19 cellular contexts compared by ENCODE assay signal in genomic region chr17:64994281-64994680, GRCh38.
DNase-seq lines count a peak whose midpoint lies in the region; ATAC-seq and TF ChIP-seq lines count a peak whose summit lies in the region.
"Had no signal": no experiment of that assay in that cellular context is flagged by ENCODE, and none has a peak within 500 bp of the region (broad histone marks: within the 10 kb centered on the region; RNA-seq: fewer than 3 reads in every experiment).

No MANE protein-coding gene starts in this region.

- peak; percentile 26 for ATAC-seq in esophagus mucosa
- no peak for ATAC-seq in gastrocnemius medialis
- ATAC-seq in activated CD4-positive, alpha-beta T cell treated with anti-CD3 and anti-CD28 coated beads for 36 hours: no peak
- ATAC-seq: GM12878 had no signal

- CTCF ChIA-PET in OCI-LY7 (lab: Charles Lee; ENCODE audit: unreplicated experiment): no interaction called here
- CTCF ChIA-PET in activated CD4-positive, alpha-beta T cell treated with anti-CD3 and anti-CD28 coated beads for 36 hours (lab: Charles Lee): no interaction called here
- CTCF ChIA-PET in activated CD4-positive, alpha-beta T cell treated with anti-CD3 and anti-CD28 coated beads, Interleukin-2, amount 10 ng/mL, durations not matched to agents 7 days and 5 days (lab: Charles Lee): no interaction called here

- H3K27ac ChIP-seq in BLaER1 (no peak overlapping the region), OCI-LY7 (ENCODE audit: low read depth, low read length, poor library complexity, severe bottlenecking) (peak overlapping the region; percentile 26), gastrocnemius medialis (peak overlapping the region; percentile 80 to 98 (median 84))
- H3K27ac ChIP-seq: SJSA1 had no signal

- no peak overlapping the region for H3K9ac ChIP-seq in BLaER1

- H3K36me3 ChIP-seq in BLaER1: no peaks in the 10 kb centered on the region
- no peaks in the 10 kb centered on the region for H3K36me3 ChIP-seq in OCI-LY7 (ENCODE audit: insufficient read depth, low read length)
- H3K36me3 ChIP-seq in gastrocnemius medialis: no peaks in the 10 kb centered on the region
- H3K36me3 ChIP-seq: BE2C, SJSA1 had no signal

- H3K4me2 ChIP-seq in BLaER1: peak overlapping the region; percentile 2; the same call in 1 of the 2 replicates
- peak overlapping the region; percentile 34 for H3K4me2 ChIP-seq in OCI-LY7 (ENCODE audit: low read length)

- no peaks in the 10 kb centered on the region for H3K27me3 ChIP-seq in BLaER1
- no peaks in the 10 kb centered on the region for H3K27me3 ChIP-seq in gastrocnemius medialis
- H3K27me3 ChIP-seq: BE2C, SJSA1 had no signal

- H3K36me3 Mint-ChIP-seq in activated CD4-positive, alpha-beta T cell treated with anti-CD3 and anti-CD28 coated beads for 36 hours (ENCODE audit: low read depth): no peaks in the 10 kb centered on the region
- H3K36me3 Mint-ChIP-seq in activated CD4-positive, alpha-beta T cell treated with anti-CD3 and anti-CD28 coated beads, Interleukin-2, amount 10 ng/mL, durations not matched to agents 7 days and 5 days (ENCODE audit: low read depth): no peaks in the 10 kb centered on the region

- no peaks in the 10 kb centered on the region for H3K79me2 ChIP-seq in OCI-LY7 (ENCODE audit: insufficient read depth, low read depth, low read length)

- peaks cover 16% of the 10 kb centered on the region for H3K4me1 Mint-ChIP-seq in activated CD4-positive, alpha-beta T cell treated with anti-CD3 and anti-CD28 coated beads for 36 hours
- peaks cover 2% of the 10 kb centered on the region for H3K4me1 Mint-ChIP-seq in activated CD4-positive, alpha-beta T cell treated with anti-CD3 and anti-CD28 coated beads, Interleukin-2, amount 10 ng/mL, durations not matched to agents 7 days and 5 days

- peak overlapping the region; percentile 30; the same call in 1 of the 2 replicates for H2AFZ ChIP-seq in OCI-LY7 (ENCODE audit: low read length)

- no peaks in the 10 kb centered on the region for H3K27me3 Mint-ChIP-seq in activated CD4-positive, alpha-beta T cell treated with anti-CD3 and anti-CD28 coated beads for 36 hours
- no peaks in the 10 kb centered on the region for H3K27me3 Mint-ChIP-seq in activated CD4-positive, alpha-beta T cell treated with anti-CD3 and anti-CD28 coated beads, Interleukin-2, amount 10 ng/mL, durations not matched to agents 7 days and 5 days
- H3K27me3 Mint-ChIP-seq: CD4-positive, alpha-beta T cell had no signal

- no peak overlapping the region for H3K4me3 Mint-ChIP-seq in activated CD4-positive, alpha-beta T cell treated with anti-CD3 and anti-CD28 coated beads for 36 hours
- H3K4me3 Mint-ChIP-seq in activated CD4-positive, alpha-beta T cell treated with anti-CD3 and anti-CD28 coated beads, Interleukin-2, amount 10 ng/mL, durations not matched to agents 7 days and 5 days: no peak overlapping the region
- H3K4me3 Mint-ChIP-seq: CD4-positive, alpha-beta T cell had no signal

- intact Hi-C loops in OCI-LY7 (cut with micrococcal nuclease; ENCODE audit: unreplicated experiment): no loop called here
- intact Hi-C loops in gastrocnemius medialis (cut with DNase I; ENCODE audit: low total_unique reads): no loop called here
- intact Hi-C loops in activated CD4-positive, alpha-beta T cell treated with anti-CD3 and anti-CD28 coated beads for 36 hours (cut with DNase I, micrococcal nuclease): no loop called here

- H4K20me1 ChIP-seq in BLaER1 (no peaks in the 10 kb centered on the region), OCI-LY7 (ENCODE audit: insufficient read depth, low read length) (no peaks in the 10 kb centered on the region)

- no TSS peak for BruUV-seq in OCI-LY7 (replicated peaks; lab: Mats Ljungman, UMichigan)

- in situ Hi-C loops in gastrocnemius medialis (cut with MboI; ENCODE audit: low sequenced_read_pairs in 4 of 4): loop anchor here in 2 of 4 donors (25.0 kb wide), 1 partner anchor 568 kb away; the partner anchor contains the start of gene AXIN2 (in 2 of the 2)

- peaks cover 41% of the 10 kb centered on the region for H3K4me1 ChIP-seq in BLaER1
- H3K4me1 ChIP-seq in OCI-LY7 (ENCODE audit: insufficient read depth, low read length, poor library complexity, severe bottlenecking): peaks cover 73% of the 10 kb centered on the region
- H3K4me1 ChIP-seq in gastrocnemius medialis: peaks cover 30 to 33% of the 10 kb centered on the region in 2 donors
- H3K4me1 ChIP-seq: BE2C had no signal

- no peak overlapping the region for H3K27ac Mint-ChIP-seq in activated CD4-positive, alpha-beta T cell treated with anti-CD3 and anti-CD28 coated beads for 36 hours
- H3K27ac Mint-ChIP-seq in activated CD4-positive, alpha-beta T cell treated with anti-CD3 and anti-CD28 coated beads, Interleukin-2, amount 10 ng/mL, durations not matched to agents 7 days and 5 days: no peak overlapping the region
- H3K27ac Mint-ChIP-seq: CD4-positive, alpha-beta T cell had no signal

- no peaks in the 10 kb centered on the region for H3K9me3 Mint-ChIP-seq in activated CD4-positive, alpha-beta T cell treated with anti-CD3 and anti-CD28 coated beads for 36 hours (ENCODE audit: low read depth)
- no peaks in the 10 kb centered on the region for H3K9me3 Mint-ChIP-seq in activated CD4-positive, alpha-beta T cell treated with anti-CD3 and anti-CD28 coated beads, Interleukin-2, amount 10 ng/mL, durations not matched to agents 7 days and 5 days
- H3K9me3 Mint-ChIP-seq: CD4-positive, alpha-beta T cell had no signal

- no peak for TF ChIP-seq POLR2A in gastrocnemius medialis (IDR thresholded peaks at IDR 0.05)

- H3K4me3 ChIP-seq in BLaER1 (no peak overlapping the region), OCI-LY7 (ENCODE audit: low read depth, low read length, poor library complexity, severe bottlenecking) (no peak overlapping the region), gastrocnemius medialis (no peak overlapping the region)
- H3K4me3 ChIP-seq: GM12878, K562, SJSA1 had no signal

- TF ChIP-seq CTCF in OCI-LY7 (conservative IDR thresholded peaks at IDR 0.05; ENCODE audit: low read length) (no peak), gastrocnemius medialis (IDR thresholded peaks at IDR 0.05 in 4 of 5, conservative IDR thresholded peaks at IDR 0.05 in 1 of 5) (no peak)

- H3K9me3 ChIP-seq in BLaER1 (no peaks in the 10 kb centered on the region), OCI-LY7 (ENCODE audit: low read length) (no peaks in the 10 kb centered on the region), gastrocnemius medialis (no peaks in the 10 kb centered on the region)
- H3K9me3 ChIP-seq: BE2C, SJSA1 had no signal

- DNase-seq in OCI-LY7 (ENCODE audit: low spot score): no peak
- no peak for DNase-seq in gastrocnemius medialis
- DNase-seq in activated CD4-positive, alpha-beta T cell treated with anti-CD3 and anti-CD28 coated beads for 36 hours: no peak
- DNase-seq in NCI-H1048 (lab: John Stamatoyannopoulos, UW): no peak
- no peak for DNase-seq in activated CD4-positive, alpha-beta T cell treated with anti-CD3 and anti-CD28 coated beads, Interleukin-2, amount 10 ng/mL, durations not matched to agents 7 days and 5 days
- DNase-seq: BE2C; CD4-positive, alpha-beta T cell; DMS153; NCI-H1105 treated with DMSO at 0.1 percent for 48 hours; NCI-H1694 treated with DMSO at 0.1 percent for 48 hours; NCI-H2107; NCI-H2227 treated with DMSO at 0.1 percent for 48 hours; NCI-H510A treated with DMSO at 0.1 percent for 48 hours; NCI-H82 had no signal

- H3K9me2 ChIP-seq in OCI-LY7 (ENCODE audit: insufficient read depth, low read length): no peaks in the 10 kb centered on the region

- POLR2A ChIA-PET in OCI-LY7 (lab: Charles Lee): no interaction called here
- POLR2A ChIA-PET in activated CD4-positive, alpha-beta T cell treated with anti-CD3 and anti-CD28 coated beads for 36 hours (lab: Charles Lee): no interaction called here
- POLR2A ChIA-PET in activated CD4-positive, alpha-beta T cell treated with anti-CD3 and anti-CD28 coated beads, Interleukin-2, amount 10 ng/mL, durations not matched to agents 7 days and 5 days (lab: Charles Lee): no interaction called here
